26 cellular contexts compared by ENCODE assay signal in genomic region chr7:47400741-47401206, GRCh38.
DNase-seq lines count a peak whose midpoint lies in the region; ATAC-seq and FAIRE-seq lines count a peak whose summit lies in the region.
"Had no signal": no experiment of that assay in that cellular context is flagged by ENCODE, and none has a peak within 500 bp of the region (broad histone marks: within the 10 kb centered on the region; RNA-seq: fewer than 3 reads in every experiment).

No MANE protein-coding gene starts in this region.

- H3K4me3 Mint-ChIP-seq in stimulated activated naive CD8-positive, alpha-beta T cell treated with anti-CD3 and anti-CD28 coated beads, Interleukin-15, amount 100 ng/mL, for 72 hours, result no peak overlapping the region
- no peak overlapping the region for H3K4me3 Mint-ChIP-seq in activated naive CD8-positive, alpha-beta T cell treated with anti-CD3 and anti-CD28 coated beads for 36 hours
- H3K4me3 Mint-ChIP-seq: activated naive CD8-positive, alpha-beta T cell treated with anti-CD3 and anti-CD28 coated beads, Interleukin-2, amount 10 ng/mL, durations not matched to agents 7 days and 5 days; activated T-helper 17 cell treated with anti-CD3 and anti-CD28 coated beads, Interleukin-2, amount 50 U/mL, for 72 hours; B cell; CD8-positive, alpha-beta memory T cell; type B pancreatic cell had no signal

- no peak for DNase-seq in stimulated activated naive CD8-positive, alpha-beta T cell treated with anti-CD3 and anti-CD28 coated beads, Interleukin-15, amount 100 ng/mL, for 72 hours
- DNase-seq in stimulated activated naive CD8-positive, alpha-beta T cell treated with anti-CD3 and anti-CD28 coated beads, Interleukin-15, Interleukin-2, amounts not matched to agents 100 U/mL and 50 U/mL, for 24 hours, result no peak
- DNase-seq in left kidney (ENCODE audit: low read depth, low spot score) (peak; percentile 73), posterior vena cava (ENCODE audit: low spot score) (peak; percentile 58), RCC 7860 (ENCODE audit: low spot score) (no peak), NCI-H1105 treated with DMSO at 0.1 percent for 48 hours (lab: John Stamatoyannopoulos, UW) (no peak)
- DNase-seq in activated naive CD8-positive, alpha-beta T cell treated with anti-CD3 and anti-CD28 coated beads for 36 hours, result no peak
- DNase-seq: activated CD8-positive, alpha-beta memory T cell treated with anti-CD3 and anti-CD28 coated beads, Interleukin-2, amount 50 U/mL, for 4 hours; activated naive CD8-positive, alpha-beta T cell treated with anti-CD3 and anti-CD28 coated beads, Interleukin-2, amount 10 ng/mL, durations not matched to agents 7 days and 5 days; CD8-positive, alpha-beta memory T cell; GF-D8; Karpas-422; kidney; NCI-H146; NCI-H2171; NCI-H524; occipital lobe; stimulated activated CD4-positive, alpha-beta T cell treated with anti-CD3 and anti-CD28 coated beads, Interleukin-4, amount 100 ng/mL, for 1 hour; stimulated activated naive CD4-positive, alpha-beta T cell treated with Interleukin-2 at 50 U/mL for 16 hours had no signal

- H3K27ac Mint-ChIP-seq in stimulated activated naive CD8-positive, alpha-beta T cell treated with anti-CD3 and anti-CD28 coated beads, Interleukin-15, amount 100 ng/mL, for 72 hours, result no peak overlapping the region
- H3K27ac Mint-ChIP-seq in activated naive CD8-positive, alpha-beta T cell treated with anti-CD3 and anti-CD28 coated beads for 36 hours, result no peak overlapping the region
- H3K27ac Mint-ChIP-seq: activated naive CD8-positive, alpha-beta T cell treated with anti-CD3 and anti-CD28 coated beads, Interleukin-2, amount 10 ng/mL, durations not matched to agents 7 days and 5 days; activated T-helper 17 cell treated with anti-CD3 and anti-CD28 coated beads, Interleukin-2, amount 50 U/mL, for 72 hours; B cell; CD8-positive, alpha-beta memory T cell; type B pancreatic cell had no signal

- H3K36me3 Mint-ChIP-seq in activated naive CD8-positive, alpha-beta T cell treated with anti-CD3 and anti-CD28 coated beads for 36 hours, result no peaks in the 10 kb centered on the region
- H3K36me3 Mint-ChIP-seq: activated naive CD8-positive, alpha-beta T cell treated with anti-CD3 and anti-CD28 coated beads, Interleukin-2, amount 10 ng/mL, durations not matched to agents 7 days and 5 days; CD8-positive, alpha-beta memory T cell had no signal

- H3K9me3 Mint-ChIP-seq in stimulated activated naive CD8-positive, alpha-beta T cell treated with anti-CD3 and anti-CD28 coated beads, Interleukin-15, amount 100 ng/mL, for 72 hours, result no peaks in the 10 kb centered on the region
- no peaks in the 10 kb centered on the region for H3K9me3 Mint-ChIP-seq in activated naive CD8-positive, alpha-beta T cell treated with anti-CD3 and anti-CD28 coated beads for 36 hours
- H3K9me3 Mint-ChIP-seq: activated naive CD8-positive, alpha-beta T cell treated with anti-CD3 and anti-CD28 coated beads, Interleukin-2, amount 10 ng/mL, durations not matched to agents 7 days and 5 days; activated T-helper 17 cell treated with anti-CD3 and anti-CD28 coated beads, Interleukin-2, amount 50 U/mL, for 72 hours; type B pancreatic cell had no signal

- intact Hi-C loops in posterior vena cava (cut with DNase I), result no loop called here

- peaks cover 27% of the 10 kb centered on the region for H3K27me3 Mint-ChIP-seq in stimulated activated naive CD8-positive, alpha-beta T cell treated with anti-CD3 and anti-CD28 coated beads, Interleukin-15, amount 100 ng/mL, for 72 hours
- no peaks in the 10 kb centered on the region for H3K27me3 Mint-ChIP-seq in activated naive CD8-positive, alpha-beta T cell treated with anti-CD3 and anti-CD28 coated beads for 36 hours
- H3K27me3 Mint-ChIP-seq: B cell; CD8-positive, alpha-beta memory T cell; type B pancreatic cell had no signal

- H3K4me1 Mint-ChIP-seq in stimulated activated naive CD8-positive, alpha-beta T cell treated with anti-CD3 and anti-CD28 coated beads, Interleukin-15, amount 100 ng/mL, for 72 hours, result peaks cover 15% of the 10 kb centered on the region
- peaks cover 9% of the 10 kb centered on the region for H3K4me1 Mint-ChIP-seq in activated naive CD8-positive, alpha-beta T cell treated with anti-CD3 and anti-CD28 coated beads for 36 hours
- H3K4me1 Mint-ChIP-seq: activated T-helper 17 cell treated with anti-CD3 and anti-CD28 coated beads, Interleukin-2, amount 50 U/mL, for 72 hours; CD8-positive, alpha-beta memory T cell had no signal

- FAIRE-seq in RCC 7860 (lab: Jason Lieb, UNC), result no peak
- FAIRE-seq: A549, astrocyte, GM18507, kidney had no signal

- peak; percentile 27 for ATAC-seq in stimulated activated naive CD8-positive, alpha-beta T cell treated with anti-CD3 and anti-CD28 coated beads, Interleukin-15, amount 100 ng/mL, for 72 hours
- no peak for ATAC-seq in stimulated activated naive CD8-positive, alpha-beta T cell treated with anti-CD3 and anti-CD28 coated beads, Interleukin-15, Interleukin-2, amounts not matched to agents 100 U/mL and 50 U/mL, for 24 hours
- ATAC-seq in GM21423 (IDR thresholded peaks at IDR 0.05; ENCODE audit: unreplicated experiment), result no peak
- ATAC-seq: activated T-helper 17 cell treated with anti-CD3 and anti-CD28 coated beads, Interleukin-2, amount 50 U/mL, for 72 hours had no signal

Comparison
In these comparisons a context has a peak if more than half of its experiments do, and no peak if none do; other contexts are left out.
1. DNase-seq: peak in left kidney (single experiment) and posterior vena cava (single experiment); none in stimulated activated naive CD8-positive, alpha-beta T cell treated with anti-CD3 and anti-CD28 coated beads, Interleukin-15, amount 100 ng/mL, for 72 hours (0 of 2), stimulated activated naive CD8-positive, alpha-beta T cell treated with anti-CD3 and anti-CD28 coated beads, Interleukin-15, Interleukin-2, amounts not matched to agents 100 U/mL and 50 U/mL, for 24 hours (single experiment), activated naive CD8-positive, alpha-beta T cell treated with anti-CD3 and anti-CD28 coated beads for 36 hours (single experiment), RCC 7860 (single experiment) and NCI-H1105 treated with DMSO at 0.1 percent for 48 hours (single experiment).